Comparison of ENCODE assay signal across 1 cellular context in the genomic region with DNA sequence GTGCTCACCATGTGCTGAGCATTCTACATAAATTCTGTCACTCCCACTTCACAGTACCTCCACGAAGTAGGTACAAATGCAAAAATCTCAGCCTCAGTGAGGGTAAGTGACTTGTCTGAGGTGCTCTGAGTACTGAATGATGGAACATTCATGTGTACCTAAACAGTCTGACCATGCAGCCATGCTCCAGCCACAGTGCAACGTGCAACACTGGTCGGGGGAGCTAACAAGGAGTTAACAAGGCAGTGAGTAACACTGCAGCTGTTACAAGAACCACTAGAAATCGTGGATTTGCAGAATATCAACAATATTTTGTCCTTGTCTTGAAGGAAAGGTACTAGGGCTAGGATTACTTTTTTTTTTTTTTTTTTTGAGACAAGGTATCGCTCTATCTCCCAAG.
TF ChIP-seq lines count a peak whose summit lies in the region.

No MANE protein-coding gene starts in this region.

TF ChIP-seq in K562, 482 proteins besides CTCF, POLR2A, EP300 and RAD21:
- TF ChIP-seq GATAD2A (IDR thresholded peaks at IDR 0.05) (no peak), SMAD4 (CRISPR knock-in tag; conservative IDR thresholded peaks at IDR 0.05) (no peak), ZEB2 (IDR thresholded peaks at IDR 0.05) (no peak), KLF13 (tag; IDR thresholded peaks at IDR 0.05; ENCODE audit: borderline replicate concordance, low read depth) (no peak), ZNF551 (CRISPR knock-in tag; IDR thresholded peaks at IDR 0.05) (no peak), ZNF75A (CRISPR knock-in tag; IDR thresholded peaks at IDR 0.05) (no peak)
- TF ChIP-seq, protein P1, sequence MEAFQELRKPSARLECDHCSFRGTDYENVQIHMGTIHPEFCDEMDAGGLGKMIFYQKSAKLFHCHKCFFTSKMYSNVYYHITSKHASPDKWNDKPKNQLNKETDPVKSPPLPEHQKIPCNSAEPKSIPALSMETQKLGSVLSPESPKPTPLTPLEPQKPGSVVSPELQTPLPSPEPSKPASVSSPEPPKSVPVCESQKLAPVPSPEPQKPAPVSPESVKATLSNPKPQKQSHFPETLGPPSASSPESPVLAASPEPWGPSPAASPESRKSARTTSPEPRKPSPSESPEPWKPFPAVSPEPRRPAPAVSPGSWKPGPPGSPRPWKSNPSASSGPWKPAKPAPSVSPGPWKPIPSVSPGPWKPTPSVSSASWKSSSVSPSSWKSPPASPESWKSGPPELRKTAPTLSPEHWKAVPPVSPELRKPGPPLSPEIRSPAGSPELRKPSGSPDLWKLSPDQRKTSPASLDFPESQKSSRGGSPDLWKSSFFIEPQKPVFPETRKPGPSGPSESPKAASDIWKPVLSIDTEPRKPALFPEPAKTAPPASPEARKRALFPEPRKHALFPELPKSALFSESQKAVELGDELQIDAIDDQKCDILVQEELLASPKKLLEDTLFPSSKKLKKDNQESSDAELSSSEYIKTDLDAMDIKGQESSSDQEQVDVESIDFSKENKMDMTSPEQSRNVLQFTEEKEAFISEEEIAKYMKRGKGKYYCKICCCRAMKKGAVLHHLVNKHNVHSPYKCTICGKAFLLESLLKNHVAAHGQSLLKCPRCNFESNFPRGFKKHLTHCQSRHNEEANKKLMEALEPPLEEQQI (IDR thresholded peaks at IDR 0.05), result no peak
- TF ChIP-seq, protein P2, sequence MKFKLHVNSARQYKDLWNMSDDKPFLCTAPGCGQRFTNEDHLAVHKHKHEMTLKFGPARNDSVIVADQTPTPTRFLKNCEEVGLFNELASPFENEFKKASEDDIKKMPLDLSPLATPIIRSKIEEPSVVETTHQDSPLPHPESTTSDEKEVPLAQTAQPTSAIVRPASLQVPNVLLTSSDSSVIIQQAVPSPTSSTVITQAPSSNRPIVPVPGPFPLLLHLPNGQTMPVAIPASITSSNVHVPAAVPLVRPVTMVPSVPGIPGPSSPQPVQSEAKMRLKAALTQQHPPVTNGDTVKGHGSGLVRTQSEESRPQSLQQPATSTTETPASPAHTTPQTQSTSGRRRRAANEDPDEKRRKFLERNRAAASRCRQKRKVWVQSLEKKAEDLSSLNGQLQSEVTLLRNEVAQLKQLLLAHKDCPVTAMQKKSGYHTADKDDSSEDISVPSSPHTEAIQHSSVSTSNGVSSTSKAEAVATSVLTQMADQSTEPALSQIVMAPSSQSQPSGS (CRISPR knock-in tag; IDR thresholded peaks at IDR 0.05), result no peak
- TF ChIP-seq, protein P3, sequence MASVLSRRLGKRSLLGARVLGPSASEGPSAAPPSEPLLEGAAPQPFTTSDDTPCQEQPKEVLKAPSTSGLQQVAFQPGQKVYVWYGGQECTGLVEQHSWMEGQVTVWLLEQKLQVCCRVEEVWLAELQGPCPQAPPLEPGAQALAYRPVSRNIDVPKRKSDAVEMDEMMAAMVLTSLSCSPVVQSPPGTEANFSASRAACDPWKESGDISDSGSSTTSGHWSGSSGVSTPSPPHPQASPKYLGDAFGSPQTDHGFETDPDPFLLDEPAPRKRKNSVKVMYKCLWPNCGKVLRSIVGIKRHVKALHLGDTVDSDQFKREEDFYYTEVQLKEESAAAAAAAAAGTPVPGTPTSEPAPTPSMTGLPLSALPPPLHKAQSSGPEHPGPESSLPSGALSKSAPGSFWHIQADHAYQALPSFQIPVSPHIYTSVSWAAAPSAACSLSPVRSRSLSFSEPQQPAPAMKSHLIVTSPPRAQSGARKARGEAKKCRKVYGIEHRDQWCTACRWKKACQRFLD (CRISPR knock-in tag; IDR thresholded peaks at IDR 0.05), result no peak
